Comparison of ENCODE assay signal across 1 cellular context in the genomic region with DNA sequence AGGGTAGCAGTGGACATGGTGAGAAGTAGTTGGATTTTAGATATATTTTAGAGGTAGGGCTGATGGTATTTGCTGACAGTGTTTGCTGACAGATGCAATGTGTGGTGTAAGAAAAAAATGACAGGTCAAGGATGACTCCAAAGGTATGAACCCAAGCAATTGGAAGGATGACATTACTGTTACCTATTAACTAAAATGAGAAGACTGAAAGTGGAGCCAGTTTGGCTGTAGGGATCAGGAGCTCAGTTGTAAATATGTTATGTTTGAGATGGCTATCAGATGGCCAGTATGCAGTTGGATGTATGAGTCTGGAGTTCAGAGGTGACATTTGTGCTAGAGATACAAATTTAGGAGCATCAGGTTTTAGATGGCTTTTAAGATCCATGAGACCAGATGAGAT.
TF ChIP-seq lines count a peak whose summit lies in the region.

No MANE protein-coding gene starts in this region.

TF ChIP-seq in HepG2, 621 proteins besides CTCF, POLR2A, EP300 and RAD21 (continued from another document and continues in another):
- TF ChIP-seq, protein P1, sequence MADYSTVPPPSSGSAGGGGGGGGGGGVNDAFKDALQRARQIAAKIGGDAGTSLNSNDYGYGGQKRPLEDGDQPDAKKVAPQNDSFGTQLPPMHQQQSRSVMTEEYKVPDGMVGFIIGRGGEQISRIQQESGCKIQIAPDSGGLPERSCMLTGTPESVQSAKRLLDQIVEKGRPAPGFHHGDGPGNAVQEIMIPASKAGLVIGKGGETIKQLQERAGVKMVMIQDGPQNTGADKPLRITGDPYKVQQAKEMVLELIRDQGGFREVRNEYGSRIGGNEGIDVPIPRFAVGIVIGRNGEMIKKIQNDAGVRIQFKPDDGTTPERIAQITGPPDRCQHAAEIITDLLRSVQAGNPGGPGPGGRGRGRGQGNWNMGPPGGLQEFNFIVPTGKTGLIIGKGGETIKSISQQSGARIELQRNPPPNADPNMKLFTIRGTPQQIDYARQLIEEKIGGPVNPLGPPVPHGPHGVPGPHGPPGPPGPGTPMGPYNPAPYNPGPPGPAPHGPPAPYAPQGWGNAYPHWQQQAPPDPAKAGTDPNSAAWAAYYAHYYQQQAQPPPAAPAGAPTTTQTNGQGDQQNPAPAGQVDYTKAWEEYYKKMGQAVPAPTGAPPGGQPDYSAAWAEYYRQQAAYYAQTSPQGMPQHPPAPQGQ (CRISPR knock-in tag; IDR thresholded peaks at IDR 0.05; ENCODE audit: borderline replicate concordance): no peak
- peak; percentile 66; the same call in 1 of the 2 replicates for TF ChIP-seq FOXK1 (CRISPR knock-in tag; IDR thresholded peaks at IDR 0.05; ENCODE audit: borderline replicate concordance, low read depth)
- TF ChIP-seq ZMYM4 (CRISPR knock-in tag; IDR thresholded peaks at IDR 0.05): peak; percentile 43; the same call in 1 of the 2 replicates
- TF ChIP-seq, protein P2, sequence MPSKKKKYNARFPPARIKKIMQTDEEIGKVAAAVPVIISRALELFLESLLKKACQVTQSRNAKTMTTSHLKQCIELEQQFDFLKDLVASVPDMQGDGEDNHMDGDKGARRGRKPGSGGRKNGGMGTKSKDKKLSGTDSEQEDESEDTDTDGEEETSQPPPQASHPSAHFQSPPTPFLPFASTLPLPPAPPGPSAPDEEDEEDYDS (CRISPR knock-in tag; IDR thresholded peaks at IDR 0.05): peak; percentile 46; the same call in 1 of the 2 replicates
- no peak for TF ChIP-seq ATRX (CRISPR knock-in tag; IDR thresholded peaks at IDR 0.05; ENCODE audit: borderline replicate concordance)
- peak; percentile 78; the same call in 1 of the 2 replicates for TF ChIP-seq STAT5B (CRISPR knock-in tag; IDR thresholded peaks at IDR 0.05)
- peak; percentile 85 for TF ChIP-seq PHF21A (CRISPR knock-in tag; IDR thresholded peaks at IDR 0.05)
- TF ChIP-seq KDM4B (CRISPR knock-in tag; IDR thresholded peaks at IDR 0.05): no peak
- peak; percentile 96 for TF ChIP-seq NR2F2 (IDR thresholded peaks at IDR 0.05; ENCODE audit: borderline replicate concordance, low read depth)
- TF ChIP-seq NFE2L1 (CRISPR knock-in tag; IDR thresholded peaks at IDR 0.05; ENCODE audit: borderline replicate concordance): no peak
- TF ChIP-seq HOXA3 (CRISPR knock-in tag; IDR thresholded peaks at IDR 0.05): peak; percentile 56
- TF ChIP-seq, protein P3, sequence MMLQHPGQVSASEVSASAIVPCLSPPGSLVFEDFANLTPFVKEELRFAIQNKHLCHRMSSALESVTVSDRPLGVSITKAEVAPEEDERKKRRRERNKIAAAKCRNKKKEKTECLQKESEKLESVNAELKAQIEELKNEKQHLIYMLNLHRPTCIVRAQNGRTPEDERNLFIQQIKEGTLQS (CRISPR knock-in tag; IDR thresholded peaks at IDR 0.05): peak; percentile 10; the same call in 1 of the 2 replicates
- peak; percentile 65; the same call in 1 of the 2 replicates for TF ChIP-seq ZNF816 (CRISPR knock-in tag; IDR thresholded peaks at IDR 0.05; ENCODE audit: borderline replicate concordance)
- peak; percentile 59; the same call in 1 of the 2 replicates for TF ChIP-seq ZMYM3 (CRISPR knock-in tag; IDR thresholded peaks at IDR 0.05)
- no peak for TF ChIP-seq TAF15 (IDR thresholded peaks at IDR 0.05; ENCODE audit: low read depth, low read length, poor library complexity, severe bottlenecking)
- peak; percentile 94 for TF ChIP-seq GATAD2A (CRISPR knock-in tag; IDR thresholded peaks at IDR 0.05)
- TF ChIP-seq, protein P4, sequence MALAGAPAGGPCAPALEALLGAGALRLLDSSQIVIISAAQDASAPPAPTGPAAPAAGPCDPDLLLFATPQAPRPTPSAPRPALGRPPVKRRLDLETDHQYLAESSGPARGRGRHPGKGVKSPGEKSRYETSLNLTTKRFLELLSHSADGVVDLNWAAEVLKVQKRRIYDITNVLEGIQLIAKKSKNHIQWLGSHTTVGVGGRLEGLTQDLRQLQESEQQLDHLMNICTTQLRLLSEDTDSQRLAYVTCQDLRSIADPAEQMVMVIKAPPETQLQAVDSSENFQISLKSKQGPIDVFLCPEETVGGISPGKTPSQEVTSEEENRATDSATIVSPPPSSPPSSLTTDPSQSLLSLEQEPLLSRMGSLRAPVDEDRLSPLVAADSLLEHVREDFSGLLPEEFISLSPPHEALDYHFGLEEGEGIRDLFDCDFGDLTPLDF (CRISPR knock-in tag; IDR thresholded peaks at IDR 0.05): no peak
- TF ChIP-seq KLF15 (CRISPR knock-in tag; IDR thresholded peaks at IDR 0.05; ENCODE audit: borderline replicate concordance): no peak
- 0 out of 2 replicates have a peak, but pooled peaks have one; percentile 45 for TF ChIP-seq FOXP1 (IDR thresholded peaks at IDR 0.05)
- TF ChIP-seq FOXP1 (CRISPR knock-in tag; IDR thresholded peaks at IDR 0.05): peak; percentile 92
- TF ChIP-seq, protein P5, sequence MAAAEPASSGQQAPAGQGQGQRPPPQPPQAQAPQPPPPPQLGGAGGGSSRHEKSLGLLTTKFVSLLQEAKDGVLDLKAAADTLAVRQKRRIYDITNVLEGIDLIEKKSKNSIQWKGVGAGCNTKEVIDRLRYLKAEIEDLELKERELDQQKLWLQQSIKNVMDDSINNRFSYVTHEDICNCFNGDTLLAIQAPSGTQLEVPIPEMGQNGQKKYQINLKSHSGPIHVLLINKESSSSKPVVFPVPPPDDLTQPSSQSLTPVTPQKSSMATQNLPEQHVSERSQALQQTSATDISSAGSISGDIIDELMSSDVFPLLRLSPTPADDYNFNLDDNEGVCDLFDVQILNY (CRISPR knock-in tag; conservative IDR thresholded peaks at IDR 0.05): no peak
- TF ChIP-seq, protein P6, sequence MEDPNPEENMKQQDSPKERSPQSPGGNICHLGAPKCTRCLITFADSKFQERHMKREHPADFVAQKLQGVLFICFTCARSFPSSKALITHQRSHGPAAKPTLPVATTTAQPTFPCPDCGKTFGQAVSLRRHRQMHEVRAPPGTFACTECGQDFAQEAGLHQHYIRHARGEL (CRISPR knock-in tag; IDR thresholded peaks at IDR 0.05): no peak
- TF ChIP-seq ZNF383 (CRISPR knock-in tag; IDR thresholded peaks at IDR 0.05; ENCODE audit: borderline replicate concordance): no peak
- TF ChIP-seq ZNF44 (CRISPR knock-in tag; IDR thresholded peaks at IDR 0.05): no peak
- peak; percentile 78; the same call in 1 of the 2 replicates for TF ChIP-seq ZNF670 (CRISPR knock-in tag; IDR thresholded peaks at IDR 0.05; ENCODE audit: borderline replicate concordance)
- TF ChIP-seq ZFYVE20 (CRISPR knock-in tag; IDR thresholded peaks at IDR 0.05; ENCODE audit: borderline replicate concordance, low read depth): no peak
- no peak for TF ChIP-seq PAF1 (CRISPR knock-in tag; IDR thresholded peaks at IDR 0.05)
- TF ChIP-seq CEBPB (IDR thresholded peaks at IDR 0.05; ENCODE audit: borderline replicate concordance, low read depth, low read length): peak; percentile 67
- TF ChIP-seq POGZ (CRISPR knock-in tag; IDR thresholded peaks at IDR 0.05): peak; percentile 39; the same call in 1 of the 2 replicates
- peak; percentile 69 for TF ChIP-seq LCORL (IDR thresholded peaks at IDR 0.05)
- peak; percentile 95; the same call in 1 of the 2 replicates for TF ChIP-seq LCORL (CRISPR knock-in tag; IDR thresholded peaks at IDR 0.05)
- TF ChIP-seq ZNF121 (CRISPR knock-in tag; IDR thresholded peaks at IDR 0.05): no peak
- TF ChIP-seq NFYC (CRISPR knock-in tag; IDR thresholded peaks at IDR 0.05): no peak
- no peak for TF ChIP-seq ZNF883 (CRISPR knock-in tag; IDR thresholded peaks at IDR 0.05; ENCODE audit: not compliant biosample characterization)
- TF ChIP-seq PITX1 (CRISPR knock-in tag; IDR thresholded peaks at IDR 0.05): peak; percentile 91
- TF ChIP-seq ZNF17 (CRISPR knock-in tag; IDR thresholded peaks at IDR 0.05): no peak
- TF ChIP-seq HOXD1 (CRISPR knock-in tag; IDR thresholded peaks at IDR 0.05): peak; percentile 84; the same call in 1 of the 2 replicates
- no peak for TF ChIP-seq ZNF180 (CRISPR knock-in tag; IDR thresholded peaks at IDR 0.05; ENCODE audit: borderline replicate concordance, low read depth)
- TF ChIP-seq, protein P7, sequence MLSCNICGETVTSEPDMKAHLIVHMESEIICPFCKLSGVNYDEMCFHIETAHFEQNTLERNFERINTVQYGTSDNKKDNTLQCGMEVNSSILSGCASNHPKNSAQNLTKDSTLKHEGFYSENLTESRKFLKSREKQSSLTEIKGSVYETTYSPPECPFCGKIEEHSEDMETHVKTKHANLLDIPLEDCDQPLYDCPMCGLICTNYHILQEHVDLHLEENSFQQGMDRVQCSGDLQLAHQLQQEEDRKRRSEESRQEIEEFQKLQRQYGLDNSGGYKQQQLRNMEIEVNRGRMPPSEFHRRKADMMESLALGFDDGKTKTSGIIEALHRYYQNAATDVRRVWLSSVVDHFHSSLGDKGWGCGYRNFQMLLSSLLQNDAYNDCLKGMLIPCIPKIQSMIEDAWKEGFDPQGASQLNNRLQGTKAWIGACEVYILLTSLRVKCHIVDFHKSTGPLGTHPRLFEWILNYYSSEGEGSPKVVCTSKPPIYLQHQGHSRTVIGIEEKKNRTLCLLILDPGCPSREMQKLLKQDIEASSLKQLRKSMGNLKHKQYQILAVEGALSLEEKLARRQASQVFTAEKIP (CRISPR knock-in tag; IDR thresholded peaks at IDR 0.05; ENCODE audit: borderline replicate concordance): no peak
- no peak for TF ChIP-seq SRSF4 (IDR thresholded peaks at IDR 0.05; ENCODE audit: low read depth, low read length, poor library complexity, severe bottlenecking)
- TF ChIP-seq, protein P8, sequence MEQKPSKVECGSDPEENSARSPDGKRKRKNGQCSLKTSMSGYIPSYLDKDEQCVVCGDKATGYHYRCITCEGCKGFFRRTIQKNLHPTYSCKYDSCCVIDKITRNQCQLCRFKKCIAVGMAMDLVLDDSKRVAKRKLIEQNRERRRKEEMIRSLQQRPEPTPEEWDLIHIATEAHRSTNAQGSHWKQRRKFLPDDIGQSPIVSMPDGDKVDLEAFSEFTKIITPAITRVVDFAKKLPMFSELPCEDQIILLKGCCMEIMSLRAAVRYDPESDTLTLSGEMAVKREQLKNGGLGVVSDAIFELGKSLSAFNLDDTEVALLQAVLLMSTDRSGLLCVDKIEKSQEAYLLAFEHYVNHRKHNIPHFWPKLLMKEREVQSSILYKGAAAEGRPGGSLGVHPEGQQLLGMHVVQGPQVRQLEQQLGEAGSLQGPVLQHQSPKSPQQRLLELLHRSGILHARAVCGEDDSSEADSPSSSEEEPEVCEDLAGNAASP (CRISPR knock-in tag; IDR thresholded peaks at IDR 0.05; ENCODE audit: borderline replicate concordance): peak; percentile 62; the same call in 1 of the 2 replicates
- TF ChIP-seq RARA (CRISPR knock-in tag; IDR thresholded peaks at IDR 0.05): peak; percentile 87
- TF ChIP-seq, protein P9, sequence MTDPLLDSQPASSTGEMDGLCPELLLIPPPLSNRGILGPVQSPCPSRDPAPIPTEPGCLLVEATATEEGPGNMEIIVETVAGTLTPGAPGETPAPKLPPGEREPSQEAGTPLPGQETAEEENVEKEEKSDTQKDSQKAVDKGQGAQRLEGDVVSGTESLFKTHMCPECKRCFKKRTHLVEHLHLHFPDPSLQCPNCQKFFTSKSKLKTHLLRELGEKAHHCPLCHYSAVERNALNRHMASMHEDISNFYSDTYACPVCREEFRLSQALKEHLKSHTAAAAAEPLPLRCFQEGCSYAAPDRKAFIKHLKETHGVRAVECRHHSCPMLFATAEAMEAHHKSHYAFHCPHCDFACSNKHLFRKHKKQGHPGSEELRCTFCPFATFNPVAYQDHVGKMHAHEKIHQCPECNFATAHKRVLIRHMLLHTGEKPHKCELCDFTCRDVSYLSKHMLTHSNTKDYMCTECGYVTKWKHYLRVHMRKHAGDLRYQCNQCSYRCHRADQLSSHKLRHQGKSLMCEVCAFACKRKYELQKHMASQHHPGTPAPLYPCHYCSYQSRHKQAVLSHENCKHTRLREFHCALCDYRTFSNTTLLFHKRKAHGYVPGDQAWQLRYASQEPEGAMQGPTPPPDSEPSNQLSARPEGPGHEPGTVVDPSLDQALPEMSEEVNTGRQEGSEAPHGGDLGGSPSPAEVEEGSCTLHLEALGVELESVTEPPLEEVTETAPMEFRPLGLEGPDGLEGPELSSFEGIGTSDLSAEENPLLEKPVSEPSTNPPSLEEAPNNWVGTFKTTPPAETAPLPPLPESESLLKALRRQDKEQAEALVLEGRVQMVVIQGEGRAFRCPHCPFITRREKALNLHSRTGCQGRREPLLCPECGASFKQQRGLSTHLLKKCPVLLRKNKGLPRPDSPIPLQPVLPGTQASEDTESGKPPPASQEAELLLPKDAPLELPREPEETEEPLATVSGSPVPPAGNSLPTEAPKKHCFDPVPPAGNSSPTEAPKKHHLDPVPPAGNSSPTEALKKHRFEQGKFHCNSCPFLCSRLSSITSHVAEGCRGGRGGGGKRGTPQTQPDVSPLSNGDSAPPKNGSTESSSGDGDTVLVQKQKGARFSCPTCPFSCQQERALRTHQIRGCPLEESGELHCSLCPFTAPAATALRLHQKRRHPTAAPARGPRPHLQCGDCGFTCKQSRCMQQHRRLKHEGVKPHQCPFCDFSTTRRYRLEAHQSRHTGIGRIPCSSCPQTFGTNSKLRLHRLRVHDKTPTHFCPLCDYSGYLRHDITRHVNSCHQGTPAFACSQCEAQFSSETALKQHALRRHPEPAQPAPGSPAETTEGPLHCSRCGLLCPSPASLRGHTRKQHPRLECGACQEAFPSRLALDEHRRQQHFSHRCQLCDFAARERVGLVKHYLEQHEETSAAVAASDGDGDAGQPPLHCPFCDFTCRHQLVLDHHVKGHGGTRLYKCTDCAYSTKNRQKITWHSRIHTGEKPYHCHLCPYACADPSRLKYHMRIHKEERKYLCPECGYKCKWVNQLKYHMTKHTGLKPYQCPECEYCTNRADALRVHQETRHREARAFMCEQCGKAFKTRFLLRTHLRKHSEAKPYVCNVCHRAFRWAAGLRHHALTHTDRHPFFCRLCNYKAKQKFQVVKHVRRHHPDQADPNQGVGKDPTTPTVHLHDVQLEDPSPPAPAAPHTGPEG (CRISPR knock-in tag; IDR thresholded peaks at IDR 0.05): no peak
